In the genomic region with DNA sequence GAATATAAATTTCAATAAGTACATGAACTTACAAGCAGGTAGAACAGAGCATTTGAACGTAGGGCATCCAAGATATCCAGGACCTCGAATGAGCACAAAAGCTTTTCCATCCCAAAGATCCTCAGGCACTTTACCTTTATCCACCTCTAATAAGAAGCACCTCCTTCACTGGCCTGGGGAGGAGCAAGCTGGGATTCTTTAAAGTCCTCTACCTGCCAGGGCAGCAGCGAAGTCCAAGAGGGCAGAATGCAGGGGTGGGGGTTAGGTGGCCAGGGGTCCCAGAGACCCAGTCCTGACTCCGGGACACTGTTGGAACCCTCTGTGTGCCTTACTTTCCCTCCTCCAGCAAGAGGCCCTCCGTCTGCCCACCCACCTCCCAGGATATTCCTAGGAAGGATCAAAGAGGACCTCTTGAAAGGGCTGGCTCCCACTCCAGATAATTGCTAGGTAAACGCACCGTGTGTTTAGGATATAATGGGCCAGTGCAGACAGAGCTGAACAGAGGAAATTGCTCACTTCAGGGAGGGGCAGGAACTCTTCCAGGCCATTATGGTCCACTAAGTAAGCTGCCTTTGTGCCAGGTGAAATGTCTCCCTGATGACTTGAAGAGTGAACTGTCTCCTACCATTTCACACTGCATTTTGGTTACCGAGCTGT, we compare ENCODE assay signal across 11 cellular contexts.
DNase-seq lines count a peak whose midpoint lies in the region; ATAC-seq and TF ChIP-seq lines count a peak whose summit lies in the region.
"Had no signal": no experiment of that assay in that cellular context is flagged by ENCODE, and none has a peak within 500 bp of the region (broad histone marks: within the 10 kb centered on the region; RNA-seq: fewer than 3 reads in every experiment).

No MANE protein-coding gene starts in this region.

- no TSS peak for BruUV-seq in IMR-90 (replicated peaks; lab: Mats Ljungman, UMichigan)

- TF ChIP-seq RAD21 in IMR-90 (IDR thresholded peaks at IDR 0.05; ENCODE audit: low read length): no peak

- no peak for TF ChIP-seq CTCF in IMR-90 (conservative IDR thresholded peaks at IDR 0.05; ENCODE audit: low read depth, low read length)
- TF ChIP-seq CTCF in epithelial cell of esophagus (IDR thresholded peaks at IDR 0.05; ENCODE audit: insufficient read depth, low read depth, low read length, missing control alignments): no peak
- no peak for TF ChIP-seq CTCF in thyroid gland (IDR thresholded peaks at IDR 0.05)
- TF ChIP-seq CTCF in CD4-positive, alpha-beta T cell (IDR thresholded peaks at IDR 0.05): no peak

- no peaks in the 10 kb centered on the region for H3K36me3 ChIP-seq in IMR-90 (ENCODE audit: control insufficient read depth, insufficient read depth, low read length)
- no peaks in the 10 kb centered on the region for H3K36me3 ChIP-seq in thyroid gland

- H3K9me3 ChIP-seq in IMR-90 (ENCODE audit: control insufficient read depth, insufficient read depth, low read length) (no peaks in the 10 kb centered on the region), thyroid gland (no peaks in the 10 kb centered on the region)
- H3K9me3 ChIP-seq in CD4-positive, alpha-beta T cell (ENCODE audit: control insufficient read depth, low read length): no peaks in the 10 kb centered on the region

- no peak overlapping the region for H2AK9ac ChIP-seq in IMR-90 (replicated peaks; ENCODE audit: low read depth, low read length, poor library complexity)

- H4K20me1 ChIP-seq in IMR-90 (ENCODE audit: insufficient read depth, low read length): no peaks in the 10 kb centered on the region

- no peak for TF ChIP-seq POLR2A in IMR-90 (IDR thresholded peaks at IDR 0.05; ENCODE audit: low read depth, low read length)
- no peak for TF ChIP-seq POLR2A in thyroid gland (IDR thresholded peaks at IDR 0.05)

- no peak overlapping the region for H3K9ac ChIP-seq in IMR-90 (ENCODE audit: low read depth, low read length)

- H3K4me1 Mint-ChIP-seq in CD4-positive, alpha-beta T cell (ENCODE audit: low read depth): peaks cover 5% of the 10 kb centered on the region

- H3K27ac ChIP-seq in IMR-90 (ENCODE audit: insufficient read depth, low read length): no peak overlapping the region
- peak overlapping the region; percentile 50 to 59 (median 57) for H3K27ac ChIP-seq in thyroid gland
- H3K27ac ChIP-seq in CD4-positive, alpha-beta T cell (ENCODE audit: low read depth, low read length): no peak overlapping the region

- H3K14ac ChIP-seq in IMR-90 (replicated peaks; ENCODE audit: low read depth, low read length): no peak overlapping the region

- no peak overlapping the region for H3K18ac ChIP-seq in IMR-90 (ENCODE audit: low read depth, low read length)

- H3K4me3 Mint-ChIP-seq in CD4-positive, alpha-beta T cell: no peak overlapping the region
- H3K4me3 Mint-ChIP-seq: CD4-positive, alpha-beta memory T cell; stimulated activated naive CD8-positive, alpha-beta T cell treated with anti-CD3 and anti-CD28 coated beads, Interleukin-15, amount 100 ng/mL, for 72 hours had no signal

- dilution Hi-C loops in IMR-90 (cut with HindIII; ENCODE audit: low sequenced_read_pairs, unreplicated experiment): no loop called here

- H3K9me3 Mint-ChIP-seq in CD4-positive, alpha-beta T cell: no peaks in the 10 kb centered on the region
- H3K9me3 Mint-ChIP-seq: CD4-positive, alpha-beta memory T cell; stimulated activated naive CD8-positive, alpha-beta T cell treated with anti-CD3 and anti-CD28 coated beads, Interleukin-15, amount 100 ng/mL, for 72 hours had no signal

- H3K4ac ChIP-seq in IMR-90 (ENCODE audit: low read depth, low read length): no peak overlapping the region

- no peak overlapping the region for H2BK5ac ChIP-seq in IMR-90 (ENCODE audit: low read depth, low read length, poor library complexity, severe bottlenecking)

- peak overlapping the region; percentile 69 for H2AFZ ChIP-seq in IMR-90 (replicated peaks; ENCODE audit: low read length, poor library complexity)

- POLR2A ChIA-PET in IMR-90 (lab: Charles Lee; ENCODE audit: unreplicated experiment): no interaction called here
- POLR2A ChIA-PET in CD4-positive, alpha-beta T cell (lab: Charles Lee): no interaction called here

- in situ Hi-C loops in IMR-90 (cut with MboI; ENCODE audit: low sequenced_read_pairs): no loop called here

- intact Hi-C loops in IMR-90 (cut with micrococcal nuclease) (loop anchor here (5.0 to 10.0 kb wide), 4 partner anchors 177 to 615 kb away; no protein-coding TSS in a partner anchor), thyroid gland (cut with DNase I) (loop anchor here (5.0 to 10.0 kb wide), 3 partner anchors 38 to 105 kb away; no protein-coding TSS in a partner anchor)
- intact Hi-C loops in CD4-positive, alpha-beta T cell (cut with DNase I, micrococcal nuclease): loop anchor here (5.0 to 10.0 kb wide), 4 partner anchors 68 to 895 kb away; partner anchors contain the start of gene TTC9 (in 1 of the 2)

- H3K4me3 ChIP-seq in IMR-90 (ENCODE audit: insufficient read depth, low read depth, low read length): no peak overlapping the region
- H3K4me3 ChIP-seq in epithelial cell of esophagus (ENCODE audit: low read length): no peak overlapping the region
- H3K4me3 ChIP-seq in thyroid gland (replicated peaks in 1 of 3): no peak overlapping the region

- H3K36me3 Mint-ChIP-seq in CD4-positive, alpha-beta T cell (ENCODE audit: low read depth): no peaks in the 10 kb centered on the region
- H3K36me3 Mint-ChIP-seq: CD4-positive, alpha-beta memory T cell had no signal

- no peak overlapping the region for H2AK5ac ChIP-seq in IMR-90 (ENCODE audit: low read depth, low read length)

- no peak overlapping the region for H4K8ac ChIP-seq in IMR-90 (ENCODE audit: low read depth in 2 of 2, low read length in 2 of 2)

- H3K27me3 Mint-ChIP-seq in CD4-positive, alpha-beta T cell: no peaks in the 10 kb centered on the region
- H3K27me3 Mint-ChIP-seq: CD4-positive, alpha-beta memory T cell; stimulated activated naive CD8-positive, alpha-beta T cell treated with anti-CD3 and anti-CD28 coated beads, Interleukin-15, amount 100 ng/mL, for 72 hours had no signal

- H3K79me1 ChIP-seq in IMR-90 (ENCODE audit: low read depth in 1 of 2, low read length in 2 of 2): no peaks in the 10 kb centered on the region

- no peak overlapping the region for H4K91ac ChIP-seq in IMR-90 (ENCODE audit: insufficient read depth, low read depth, low read length)

- no peak overlapping the region for H2BK20ac ChIP-seq in IMR-90 (ENCODE audit: low read depth, low read length)

- DNase-seq in IMR-90: no peak
- DNase-seq in NCI-H2196 treated with DMSO at 0.1 percent for 48 hours (lab: John Stamatoyannopoulos, UW; ENCODE audit: unreplicated experiment): peak; percentile 63
- peak; percentile 77 for DNase-seq in epithelial cell of esophagus (ENCODE audit: low read depth)
- peak; percentile 53 to 57 for DNase-seq in thyroid gland
- no peak for DNase-seq in amygdala (lab: John Stamatoyannopoulos, UW)
- DNase-seq in CD4-positive, alpha-beta T cell: no peak
- no peak for DNase-seq in hippocampal formation (lab: John Stamatoyannopoulos, UW)
- DNase-seq: CD4-positive, alpha-beta memory T cell; NCI-H526 treated with DMSO at 0.1 percent for 48 hours; stimulated activated naive CD8-positive, alpha-beta T cell treated with anti-CD3 and anti-CD28 coated beads, Interleukin-15, amount 100 ng/mL, for 72 hours had no signal

- no peak overlapping the region for H2BK120ac ChIP-seq in IMR-90 (ENCODE audit: low read depth, low read length)

- H3K4me2 ChIP-seq in IMR-90 (ENCODE audit: low read depth, low read length): no peak overlapping the region; the same call in 1 of the 2 replicates

- H3K27me3 ChIP-seq in IMR-90 (ENCODE audit: control insufficient read depth, insufficient read depth, low read length): peaks cover 18% of the 10 kb centered on the region
- H3K27me3 ChIP-seq in thyroid gland: no peaks in the 10 kb centered on the region
- H3K27me3 ChIP-seq in CD4-positive, alpha-beta T cell (ENCODE audit: control insufficient read depth, insufficient read depth, low read length): no peaks in the 10 kb centered on the region

- 32% methylated on average over 3 of the region's 8 CpGs; no CpG with 5 or more reads in 1 of the 2 experiments for WGBS in IMR-90 (ENCODE audit: extremely low coverage in 2 of 2, insufficient read length in 1 of 2), 2 experiments
- 30 to 41% methylated on average over 6 to 8 of the region's 8 CpGs for WGBS in thyroid gland, 2 donors

- no peak overlapping the region for H3K23ac ChIP-seq in IMR-90 (ENCODE audit: low read depth, low read length)

- H3K56ac ChIP-seq in IMR-90 (ENCODE audit: extremely low read depth, insufficient read depth, low read length): no peak overlapping the region

- CTCF ChIA-PET in IMR-90 (lab: Yijun Ruan, JAX): no interaction called here
- CTCF ChIA-PET in CD4-positive, alpha-beta T cell (lab: Charles Lee): no interaction called here

- ATAC-seq in IMR-90 (ENCODE audit: low read depth) (no peak), HG02678 (IDR thresholded peaks at IDR 0.05; ENCODE audit: unreplicated experiment) (no peak)
- no peak for ATAC-seq in CD4-positive, alpha-beta T cell (ENCODE audit: poor library complexity)
- ATAC-seq: stimulated activated naive CD8-positive, alpha-beta T cell treated with anti-CD3 and anti-CD28 coated beads, Interleukin-15, amount 100 ng/mL, for 72 hours had no signal

- H3K4me1 ChIP-seq in IMR-90 (ENCODE audit: control insufficient read depth, insufficient read depth, low read length) (no peaks in the 10 kb centered on the region), thyroid gland (peaks cover 29 to 64% of the 10 kb centered on the region in 2 donors)

- no peak overlapping the region for H3K27ac Mint-ChIP-seq in CD4-positive, alpha-beta T cell
- H3K27ac Mint-ChIP-seq: CD4-positive, alpha-beta memory T cell; stimulated activated naive CD8-positive, alpha-beta T cell treated with anti-CD3 and anti-CD28 coated beads, Interleukin-15, amount 100 ng/mL, for 72 hours had no signal

- H2BK15ac ChIP-seq in IMR-90 (ENCODE audit: low read depth, low read length): no peak overlapping the region

- no peak overlapping the region for H4K5ac ChIP-seq in IMR-90 (ENCODE audit: low read depth, low read length)

- no peaks in the 10 kb centered on the region for H3K9me1 ChIP-seq in IMR-90 (ENCODE audit: insufficient read depth, low read length)

TF ChIP-seq in IMR-90, 13 proteins besides CTCF, POLR2A, EP300 and RAD21 (continues in another document):
- TF ChIP-seq SMC3 (IDR thresholded peaks at IDR 0.05; ENCODE audit: low read depth, low read length): no peak
- no peak for TF ChIP-seq RFX5 (IDR thresholded peaks at IDR 0.05; ENCODE audit: low read depth, low read length)
- TF ChIP-seq, protein P1, sequence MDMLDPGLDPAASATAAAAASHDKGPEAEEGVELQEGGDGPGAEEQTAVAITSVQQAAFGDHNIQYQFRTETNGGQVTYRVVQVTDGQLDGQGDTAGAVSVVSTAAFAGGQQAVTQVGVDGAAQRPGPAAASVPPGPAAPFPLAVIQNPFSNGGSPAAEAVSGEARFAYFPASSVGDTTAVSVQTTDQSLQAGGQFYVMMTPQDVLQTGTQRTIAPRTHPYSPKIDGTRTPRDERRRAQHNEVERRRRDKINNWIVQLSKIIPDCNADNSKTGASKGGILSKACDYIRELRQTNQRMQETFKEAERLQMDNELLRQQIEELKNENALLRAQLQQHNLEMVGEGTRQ (IDR thresholded peaks at IDR 0.05; ENCODE audit: low read depth, low read length): no peak
- TF ChIP-seq CHD1 (IDR thresholded peaks at IDR 0.05; ENCODE audit: low read depth, low read length): no peak
- no peak for TF ChIP-seq CEBPB (IDR thresholded peaks at IDR 0.05; ENCODE audit: low read depth, low read length)
- TF ChIP-seq BHLHE40 (IDR thresholded peaks at IDR 0.05; ENCODE audit: low read depth, low read length): no peak

Comparison
In these comparisons a context has a peak if more than half of its experiments do, and no peak if none do; other contexts are left out.
1. DNase-seq: peak in NCI-H2196 treated with DMSO at 0.1 percent for 48 hours (single experiment), epithelial cell of esophagus (single experiment) and thyroid gland (2 of 2); none in IMR-90 (single experiment), amygdala (0 of 56), CD4-positive, alpha-beta T cell (0 of 10) and hippocampal formation (0 of 2).
2. H3K27ac ChIP-seq: peak in thyroid gland (3 of 3); none in IMR-90 (single experiment) and CD4-positive, alpha-beta T cell (single experiment).